In genomic region chr1:175188936-175189335, GRCh38 we compare ENCODE assay signal across 8 cellular contexts. TPM values are rescaled to one million over a fixed set of nuclear protein-coding genes. Genes with fewer than 3 reads are reported as not detected.
DNase-seq lines count a peak whose midpoint lies in the region; ATAC-seq, FAIRE-seq and TF ChIP-seq lines count a peak whose summit lies in the region.

No MANE protein-coding gene starts in this region.

- H3K9me3 ChIP-seq in CD4-positive, CD25-positive, alpha-beta regulatory T cell (ENCODE audit: control insufficient read depth in 2 of 2, low read length in 2 of 2) = no peaks in the 10 kb centered on the region
- H3K9me3 ChIP-seq in neural progenitor cell (ENCODE audit: low read depth) = no peaks in the 10 kb centered on the region

- DNase-seq in CD4-positive, CD25-positive, alpha-beta regulatory T cell = peak; percentile 27 to 90 (median 61)
- peak; percentile 78 for DNase-seq in GM20000 (ENCODE audit: low spot score)
- DNase-seq in activated CD8-positive, alpha-beta T cell treated with anti-CD3 and anti-CD28 coated beads for 36 hours = peak; percentile 81
- peak; percentile 53 for DNase-seq in pons (ENCODE audit: low spot score)
- no peak for DNase-seq in DMS79 (lab: John Stamatoyannopoulos, UW)
- no peak for DNase-seq in frontal cortex (ENCODE audit: low spot score in 2 of 2)
- DNase-seq in neural progenitor cell (ENCODE audit: low spot score) = no peak

- H3K27me3 Mint-ChIP-seq in CD4-positive, CD25-positive, alpha-beta regulatory T cell = peaks cover 4% of the 10 kb centered on the region
- no peaks in the 10 kb centered on the region for H3K27me3 Mint-ChIP-seq in activated CD8-positive, alpha-beta T cell treated with anti-CD3 and anti-CD28 coated beads for 36 hours
- peaks cover 32% of the 10 kb centered on the region for H3K27me3 Mint-ChIP-seq in neural progenitor cell (ENCODE audit: insufficient read depth, low read depth)

- peaks cover 24% of the 10 kb centered on the region for H3K36me3 ChIP-seq in CD4-positive, CD25-positive, alpha-beta regulatory T cell (ENCODE audit: control insufficient read depth, insufficient read depth, low read length)
- no peaks in the 10 kb centered on the region for H3K36me3 ChIP-seq in neural progenitor cell

- TF ChIP-seq CTCF in GM20000 (IDR thresholded peaks at IDR 0.05; ENCODE audit: extremely low read depth, missing control alignments) (no peak), neural progenitor cell (IDR thresholded peaks at IDR 0.05) (no peak)
- no peak for TF ChIP-seq CTCF in activated CD8-positive, alpha-beta T cell treated with anti-CD3 and anti-CD28 coated beads for 36 hours (IDR thresholded peaks at IDR 0.05)

- ATAC-seq in CD4-positive, CD25-positive, alpha-beta regulatory T cell (ENCODE audit: low read depth in 2 of 2) = peak; percentile 76 to 78
- peak; percentile 63 for ATAC-seq in HG03571 (IDR thresholded peaks at IDR 0.05; ENCODE audit: unreplicated experiment)
- ATAC-seq in activated CD8-positive, alpha-beta T cell treated with anti-CD3 and anti-CD28 coated beads for 36 hours = peak; percentile 67

- H3K4me3 ChIP-seq in CD4-positive, CD25-positive, alpha-beta regulatory T cell (ENCODE audit: low read depth, low read length) = peak overlapping the region; percentile 95
- H3K4me3 ChIP-seq in neural progenitor cell = no peak overlapping the region

- peaks cover 52% of the 10 kb centered on the region for H3K36me3 Mint-ChIP-seq in CD4-positive, CD25-positive, alpha-beta regulatory T cell
- H3K36me3 Mint-ChIP-seq in activated CD8-positive, alpha-beta T cell treated with anti-CD3 and anti-CD28 coated beads for 36 hours (ENCODE audit: low read depth) = peaks cover 52% of the 10 kb centered on the region
- no peaks in the 10 kb centered on the region for H3K36me3 Mint-ChIP-seq in neural progenitor cell

- H3K9me3 Mint-ChIP-seq in CD4-positive, CD25-positive, alpha-beta regulatory T cell = no peaks in the 10 kb centered on the region
- H3K9me3 Mint-ChIP-seq in activated CD8-positive, alpha-beta T cell treated with anti-CD3 and anti-CD28 coated beads for 36 hours = no peaks in the 10 kb centered on the region
- no peaks in the 10 kb centered on the region for H3K9me3 Mint-ChIP-seq in neural progenitor cell

- intact Hi-C loops in activated CD8-positive, alpha-beta T cell treated with anti-CD3 and anti-CD28 coated beads for 36 hours (cut with micrococcal nuclease) = no loop called here

- peak overlapping the region; percentile 90 to 97 (median 95) for H3K27ac Mint-ChIP-seq in CD4-positive, CD25-positive, alpha-beta regulatory T cell
- H3K27ac Mint-ChIP-seq in activated CD8-positive, alpha-beta T cell treated with anti-CD3 and anti-CD28 coated beads for 36 hours = peak overlapping the region; percentile 92
- H3K27ac Mint-ChIP-seq in neural progenitor cell = no peak overlapping the region

- no peak overlapping the region for H2AFZ ChIP-seq in neural progenitor cell (replicated peaks)

- H3K4me1 ChIP-seq in CD4-positive, CD25-positive, alpha-beta regulatory T cell (ENCODE audit: control insufficient read depth, insufficient read depth, low read length, poor library complexity, severe bottlenecking) = peaks cover 79% of the 10 kb centered on the region
- H3K4me1 ChIP-seq in neural progenitor cell = peaks cover 7% of the 10 kb centered on the region

- CTCF ChIA-PET in activated CD8-positive, alpha-beta T cell treated with anti-CD3 and anti-CD28 coated beads for 36 hours (lab: Charles Lee) = interaction anchor here (1.5 to 8.5 kb wide), 8 partner anchors 20 to 149 kb away, joined by 4 to 64 read pairs (median 24); no protein-coding TSS in a partner anchor

- no peaks in the 10 kb centered on the region for H3K27me3 ChIP-seq in CD4-positive, CD25-positive, alpha-beta regulatory T cell (ENCODE audit: control insufficient read depth, insufficient read depth, low read length)
- H3K27me3 ChIP-seq in neural progenitor cell = peaks cover 45% of the 10 kb centered on the region

- peaks cover 49 to 86% (median 66%) of the 10 kb centered on the region in 4 donors for H3K4me1 Mint-ChIP-seq in CD4-positive, CD25-positive, alpha-beta regulatory T cell
- H3K4me1 Mint-ChIP-seq in activated CD8-positive, alpha-beta T cell treated with anti-CD3 and anti-CD28 coated beads for 36 hours (ENCODE audit: low read depth) = peaks cover 76% of the 10 kb centered on the region
- H3K4me1 Mint-ChIP-seq in neural progenitor cell = peaks cover 3% of the 10 kb centered on the region

- H3F3A ChIP-seq in neural progenitor cell (ENCODE audit: low read depth) = no peaks in the 10 kb centered on the region

- H3K4me2 ChIP-seq in neural progenitor cell = no peak overlapping the region

- no peaks in the 10 kb centered on the region for H3K79me2 ChIP-seq in neural progenitor cell (ENCODE audit: low read depth)

- FAIRE-seq in frontal cortex (lab: Jason Lieb, UNC) = no peak

- peak overlapping the region; percentile 99 to 100 (median 99) for H3K4me3 Mint-ChIP-seq in CD4-positive, CD25-positive, alpha-beta regulatory T cell
- H3K4me3 Mint-ChIP-seq in activated CD8-positive, alpha-beta T cell treated with anti-CD3 and anti-CD28 coated beads for 36 hours = peak overlapping the region; percentile 96
- no peak overlapping the region for H3K4me3 Mint-ChIP-seq in neural progenitor cell

- peak overlapping the region; percentile 80 for H3K27ac ChIP-seq in CD4-positive, CD25-positive, alpha-beta regulatory T cell (ENCODE audit: insufficient read depth, low read length, poor library complexity, severe bottlenecking)
- H3K27ac ChIP-seq in neural progenitor cell = no peak overlapping the region

- H4K20me1 ChIP-seq in neural progenitor cell (ENCODE audit: low read depth) = no peaks in the 10 kb centered on the region

- no peak overlapping the region for H3K9ac ChIP-seq in neural progenitor cell

- POLR2A ChIA-PET in activated CD8-positive, alpha-beta T cell treated with anti-CD3 and anti-CD28 coated beads for 36 hours (lab: Charles Lee) = interaction anchor here (1.1 to 3.1 kb wide), 7 partner anchors 12 to 189 kb away, joined by 3 to 12 read pairs (median 4); partner anchors contain the start of gene CACYBP

RNA-seq across cellular contexts. Expression of gene KIAA0040, which starts 3.6 kb away (rescaled TPM):
- 50.1 TPM for total RNA-seq in CD4-positive, CD25-positive, alpha-beta regulatory T cell
- polyA plus RNA-seq in CD4-positive, CD25-positive, alpha-beta regulatory T cell = 10 to 100 TPM; 53.1 to 63.3 (median 57.1) TPM
- total RNA-seq in activated CD8-positive, alpha-beta T cell treated with anti-CD3 and anti-CD28 coated beads for 36 hours = 10 to 100 TPM; 20.8 to 21.1 TPM
- total RNA-seq in frontal cortex (0.41 TPM), neural progenitor cell (ENCODE audit: low replicate concordance) (0.15 TPM in 1 of 2 replicates, not detected in the other)

Comparison
In these comparisons a context has a peak if more than half of its experiments do, and no peak if none do; other contexts are left out.
1. DNase-seq: peak in CD4-positive, CD25-positive, alpha-beta regulatory T cell (3 of 3), GM20000 (single experiment), activated CD8-positive, alpha-beta T cell treated with anti-CD3 and anti-CD28 coated beads for 36 hours (single experiment) and pons (single experiment); none in DMS79 (single experiment), frontal cortex (0 of 2) and neural progenitor cell (single experiment).
2. RNA of gene KIAA0040, which starts 3.6 kb away (total RNA-seq): 50.1 TPM in CD4-positive, CD25-positive, alpha-beta regulatory T cell (single experiment) and 20.8 to 21.1 TPM in activated CD8-positive, alpha-beta T cell treated with anti-CD3 and anti-CD28 coated beads for 36 hours; 0.41 TPM in frontal cortex (single experiment) and 0.15 TPM in neural progenitor cell; every median in the first group is over 10 times any median in the second.
3. Peak in every context shown above with its lines, with median percentiles within 50 percentile points of each other: ATAC-seq.